8 cellular contexts compared by ENCODE assay signal in the genomic region with DNA sequence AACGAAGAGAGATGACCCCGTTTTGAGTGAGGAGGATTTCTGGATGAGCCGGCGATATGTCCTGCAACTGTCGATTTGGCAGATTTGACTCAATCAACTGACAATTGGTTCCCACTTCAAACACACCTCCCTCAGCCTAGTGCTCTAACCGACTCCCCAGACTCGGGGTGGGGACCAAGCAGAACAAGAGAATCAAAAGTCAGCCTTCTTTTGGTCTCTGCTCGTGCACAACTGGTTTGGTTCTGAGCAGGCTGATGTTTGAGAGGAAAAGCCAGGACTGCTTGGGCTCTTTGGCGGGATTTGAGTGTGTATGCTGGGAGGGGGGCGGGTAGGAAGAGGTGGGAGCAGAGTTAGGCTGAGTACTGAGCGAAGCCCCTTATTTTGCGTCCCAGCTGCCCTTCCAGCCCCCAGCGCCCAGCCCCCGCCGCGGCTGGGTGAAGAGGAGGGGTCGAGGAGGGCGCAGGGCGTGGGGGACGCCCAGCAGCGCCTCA.
DNase-seq lines count a peak whose midpoint lies in the region; ATAC-seq, FAIRE-seq and TF ChIP-seq lines count a peak whose summit lies in the region.

No MANE protein-coding gene starts in this region.

- TF ChIP-seq CTCF in GM12864 (IDR thresholded peaks at IDR 0.05; ENCODE audit: low read depth, low read length, missing control alignments), result no peak
- no peak for TF ChIP-seq CTCF in endothelial cell (IDR thresholded peaks at IDR 0.05; ENCODE audit: unreplicated experiment)

- peaks cover 19% of the 10 kb centered on the region for H3K4me1 Mint-ChIP-seq in endothelial cell (ENCODE audit: unreplicated experiment)

- H3K4me3 Mint-ChIP-seq in endothelial cell (ENCODE audit: unreplicated experiment), result peak overlapping the region; percentile 89

- peaks cover 5% of the 10 kb centered on the region for H3K27me3 Mint-ChIP-seq in endothelial cell (ENCODE audit: unreplicated experiment)

- H3K36me3 Mint-ChIP-seq in endothelial cell (ENCODE audit: low read depth, unreplicated experiment), result no peaks in the 10 kb centered on the region

- H3K4me3 ChIP-seq in GM12864 (ENCODE audit: low read depth, low read length), result peak overlapping the region; percentile 89

- no peak for TF ChIP-seq POLR2A in H54 (IDR thresholded peaks at IDR 0.05; ENCODE audit: low read depth, low read length)

- no peaks in the 10 kb centered on the region for H3K9me3 Mint-ChIP-seq in endothelial cell (ENCODE audit: unreplicated experiment)

- ATAC-seq in HG02571 (IDR thresholded peaks at IDR 0.05; ENCODE audit: unreplicated experiment), result no peak

- FAIRE-seq in H54 (lab: Jason Lieb, UNC), result peak; percentile 27

- H3K27ac Mint-ChIP-seq in endothelial cell (ENCODE audit: unreplicated experiment), result no peak overlapping the region

- DNase-seq in GM12864 (ENCODE audit: low read depth) (no peak), H54 (ENCODE audit: insufficient read length, low spot score) (peak; percentile 3), NCI-H524 (lab: John Stamatoyannopoulos, UW) (peak; percentile 84 to 88), endothelial cell (ENCODE audit: low spot score) (peak; percentile 15), myocyte (ENCODE audit: low read depth) (peak; percentile 6), HuH-7.5 (ENCODE audit: low spot score) (no peak)
- no peak for DNase-seq in activated effector memory CD4-positive, alpha-beta T cell treated with Interleukin-2 at 50 U/mL for 16 hours

Comparison
In these comparisons a context has a peak if more than half of its experiments do, and no peak if none do; other contexts are left out.
1. DNase-seq: peak in H54 (single experiment), NCI-H524 (2 of 2), endothelial cell (single experiment) and myocyte (single experiment); none in GM12864 (single experiment), HuH-7.5 (single experiment) and activated effector memory CD4-positive, alpha-beta T cell treated with Interleukin-2 at 50 U/mL for 16 hours (single experiment).